In genomic region chr2:75466708-75467311, GRCh38 we compare ENCODE assay signal across 8 cellular contexts.
DNase-seq lines count a peak whose midpoint lies in the region; ATAC-seq lines count a peak whose summit lies in the region.

No MANE protein-coding gene starts in this region.

- no peaks in the 10 kb centered on the region for H3K4me1 ChIP-seq in SJCRH30

- H3K27ac ChIP-seq in SJCRH30, result no peak overlapping the region

- peak; percentile 52 for ATAC-seq in HG03432 (IDR thresholded peaks at IDR 0.05; ENCODE audit: unreplicated experiment)
- ATAC-seq in Right ventricle myocardium inferior, result no peak
- ATAC-seq in GM18909 (IDR thresholded peaks at IDR 0.05; ENCODE audit: poor library complexity, unreplicated experiment), result no peak

- 0 out of 2 replicates have a peak, but pooled peaks cover 5% of the 10 kb centered on the region for H3K27me3 ChIP-seq in SJCRH30

- DNase-seq in SKM-1 treated with dmso at 0.1 percent for 144 hours (lab: John Stamatoyannopoulos, UW; ENCODE audit: unreplicated experiment) (peak; percentile 42), SKM-1 (lab: John Stamatoyannopoulos, UW; ENCODE audit: unreplicated experiment) (no peak), SJCRH30 (peak; percentile 53 to 78), iPS DF 19.7 (ENCODE audit: low read depth, low spot score) (peak; percentile 23), occipital lobe (lab: John Stamatoyannopoulos, UW) (no peak), Right ventricle myocardium inferior (ENCODE audit: missing footprints) (no peak)

- no peak overlapping the region for H3K4me3 ChIP-seq in SJCRH30

- no peaks in the 10 kb centered on the region for H3K9me3 ChIP-seq in SJCRH30 (replicated peaks)

- H3K36me3 ChIP-seq in SJCRH30, result no peaks in the 10 kb centered on the region

- intact Hi-C loops in Right ventricle myocardium inferior (cut with DNase I), result loop anchor here (5.0 kb wide), 1 partner anchor 160 kb away; no protein-coding TSS in a partner anchor

Comparison
In these comparisons a context has a peak if more than half of its experiments do, and no peak if none do; other contexts are left out.
1. DNase-seq: peak in SKM-1 treated with dmso at 0.1 percent for 144 hours (single experiment), SJCRH30 (2 of 2) and iPS DF 19.7 (single experiment); none in SKM-1 (single experiment), occipital lobe (single experiment) and Right ventricle myocardium inferior (single experiment).